Comparison of ENCODE assay signal across 25 cellular contexts in genomic region chr9:101849102-101849707, GRCh38.
"Had no signal": no experiment of that assay in that cellular context is flagged by ENCODE, and none has a peak within 500 bp of the region (broad histone marks: within the 10 kb centered on the region; RNA-seq: fewer than 3 reads in every experiment).

No MANE protein-coding gene starts in this region.

- H3K9me3 ChIP-seq: breast epithelium, esophagus muscularis mucosa, neutrophil, thoracic aorta, uterus had no signal

- H3K27me3 ChIP-seq: breast epithelium, esophagus muscularis mucosa, foreskin keratinocyte, heart right ventricle, neutrophil, uterus had no signal

- H3K4me3 Mint-ChIP-seq: activated CD8-positive, alpha-beta memory T cell treated with anti-CD3 and anti-CD28 coated beads, Interleukin-2, amount 10 ng/mL, durations not matched to agents 7 days and 5 days; activated CD8-positive, alpha-beta T cell treated with anti-CD3 and anti-CD28 coated beads, Interleukin-2, amount 10 ng/mL, durations not matched to agents 7 days and 5 days; activated naive CD4-positive, alpha-beta T cell treated with anti-CD3 and anti-CD28 coated beads, Interleukin-2, amount 50 U/mL, for 24 hours; activated naive CD8-positive, alpha-beta T cell treated with anti-CD3 and anti-CD28 coated beads, Interleukin-2, amount 50 U/mL, for 24 hours; nephron progenitor cell; type B pancreatic cell had no signal

- H3K4me1 ChIP-seq: breast epithelium, foreskin keratinocyte, heart right ventricle, uterus had no signal

- ATAC-seq: activated CD8-positive, alpha-beta memory T cell treated with anti-CD3 and anti-CD28 coated beads, Interleukin-2, amount 10 ng/mL, durations not matched to agents 7 days and 5 days; activated CD8-positive, alpha-beta T cell treated with anti-CD3 and anti-CD28 coated beads, Interleukin-2, amount 10 ng/mL, durations not matched to agents 7 days and 5 days; activated naive CD8-positive, alpha-beta T cell treated with anti-CD3 and anti-CD28 coated beads, Interleukin-2, amount 50 U/mL, for 24 hours; foreskin keratinocyte; left ventricle myocardium superior; stimulated activated naive CD8-positive, alpha-beta T cell treated with anti-CD3 and anti-CD28 coated beads, Interleukin-15, Interleukin-2, amounts not matched to agents 100 U/mL and 50 U/mL, for 24 hours had no signal

- H3K27me3 Mint-ChIP-seq: activated CD8-positive, alpha-beta memory T cell treated with anti-CD3 and anti-CD28 coated beads, Interleukin-2, amount 10 ng/mL, durations not matched to agents 7 days and 5 days had no signal

- H3K36me3 Mint-ChIP-seq: activated CD8-positive, alpha-beta memory T cell treated with anti-CD3 and anti-CD28 coated beads, Interleukin-2, amount 10 ng/mL, durations not matched to agents 7 days and 5 days; activated naive CD4-positive, alpha-beta T cell treated with anti-CD3 and anti-CD28 coated beads, Interleukin-2, amount 50 U/mL, for 24 hours; type B pancreatic cell had no signal

- H3K9me3 Mint-ChIP-seq: activated naive CD4-positive, alpha-beta T cell treated with anti-CD3 and anti-CD28 coated beads, Interleukin-2, amount 50 U/mL, for 24 hours; activated naive CD8-positive, alpha-beta T cell treated with anti-CD3 and anti-CD28 coated beads, Interleukin-2, amount 50 U/mL, for 24 hours; activated T-helper 2 cell treated with anti-CD3 and anti-CD28 coated beads, Interferon-gamma antibody, Interleukin-2, Interleukin-4, amounts not matched to agents 10 μg/mL and 5 μg/mL and 100 μg/mL, durations not matched to agents 14 hours and 24 hours and 36 hours; type B pancreatic cell had no signal

- FAIRE-seq: islet of Langerhans had no signal

- H3K4me1 Mint-ChIP-seq: activated CD8-positive, alpha-beta memory T cell treated with anti-CD3 and anti-CD28 coated beads, Interleukin-2, amount 10 ng/mL, durations not matched to agents 7 days and 5 days; activated naive CD4-positive, alpha-beta T cell treated with anti-CD3 and anti-CD28 coated beads, Interleukin-2, amount 50 U/mL, for 24 hours; activated naive CD8-positive, alpha-beta T cell treated with anti-CD3 and anti-CD28 coated beads, Interleukin-2, amount 50 U/mL, for 24 hours had no signal

- DNase-seq: activated CD8-positive, alpha-beta memory T cell treated with anti-CD3 and anti-CD28 coated beads, Interleukin-2, amount 10 ng/mL, durations not matched to agents 7 days and 5 days; activated CD8-positive, alpha-beta T cell treated with anti-CD3 and anti-CD28 coated beads, Interleukin-2, amount 10 ng/mL, durations not matched to agents 7 days and 5 days; activated naive CD8-positive, alpha-beta T cell treated with anti-CD3 and anti-CD28 coated beads, Interleukin-2, amount 50 U/mL, for 24 hours; activated T-cell treated with anti-CD3 and anti-CD28 coated beads, Interleukin-2, amount 50 U/mL, for 48 hours; amygdala; central memory CD4-positive, alpha-beta T cell; dermis blood vessel endothelial cell; effector CD4-positive, alpha-beta T cell; foreskin keratinocyte; heart right ventricle; left ventricle myocardium superior; nephron progenitor cell; stimulated activated CD4-positive, alpha-beta T cell treated with anti-CD3 and anti-CD28 coated beads, Interleukin-12 subunit alpha, Interleukin-12 subunit beta, amount 100 ng/mL, for 4 hours; stimulated activated CD4-positive, alpha-beta T cell treated with anti-CD3 and anti-CD28 coated beads, Interleukin-4, amount 100 ng/mL, for 1 hour; stimulated activated naive CD8-positive, alpha-beta T cell treated with anti-CD3 and anti-CD28 coated beads, Interleukin-15, Interleukin-2, amounts not matched to agents 100 U/mL and 50 U/mL, for 24 hours; T-helper 9 cell; uterus had no signal

- H3K27ac ChIP-seq: breast epithelium, esophagus muscularis mucosa, foreskin keratinocyte, heart right ventricle, neutrophil, thoracic aorta, uterus had no signal

- H3K36me3 ChIP-seq: breast epithelium, esophagus muscularis mucosa, heart right ventricle, neutrophil, thoracic aorta, uterus had no signal

- H3K27ac Mint-ChIP-seq: activated CD8-positive, alpha-beta memory T cell treated with anti-CD3 and anti-CD28 coated beads, Interleukin-2, amount 10 ng/mL, durations not matched to agents 7 days and 5 days; activated CD8-positive, alpha-beta T cell treated with anti-CD3 and anti-CD28 coated beads, Interleukin-2, amount 10 ng/mL, durations not matched to agents 7 days and 5 days; activated naive CD4-positive, alpha-beta T cell treated with anti-CD3 and anti-CD28 coated beads, Interleukin-2, amount 50 U/mL, for 24 hours; activated naive CD8-positive, alpha-beta T cell treated with anti-CD3 and anti-CD28 coated beads, Interleukin-2, amount 50 U/mL, for 24 hours; activated T-helper 2 cell treated with anti-CD3 and anti-CD28 coated beads, Interferon-gamma antibody, Interleukin-2, Interleukin-4, amounts not matched to agents 10 μg/mL and 5 μg/mL and 100 μg/mL, durations not matched to agents 14 hours and 24 hours and 36 hours; nephron progenitor cell; type B pancreatic cell had no signal

- H3K4me3 ChIP-seq: breast epithelium, esophagus muscularis mucosa, heart right ventricle, thoracic aorta, uterus had no signal
